1 cellular context compared by ENCODE assay signal in genomic region chr2:195672674-195673073, GRCh38.
A peak's percentile ranks its signal among the peaks of the same experiment; 100 is the strongest.
TF ChIP-seq lines count a peak whose summit lies in the region.

No MANE protein-coding gene starts in this region.

TF ChIP-seq in H1, 55 proteins besides CTCF, POLR2A, EP300 and RAD21:
- TF ChIP-seq CEBPB (IDR thresholded peaks at IDR 0.05; ENCODE audit: low read depth, low read length): peak; percentile 91
- TF ChIP-seq BCL11A (IDR thresholded peaks at IDR 0.05; ENCODE audit: low read depth in 2 of 2, low read length in 2 of 2): no peak
- no peak for TF ChIP-seq PHF8 (conservative IDR thresholded peaks at IDR 0.05; ENCODE audit: low read depth, low read length)
